ENCODE assay signal across 1 cellular context in the genomic region with DNA sequence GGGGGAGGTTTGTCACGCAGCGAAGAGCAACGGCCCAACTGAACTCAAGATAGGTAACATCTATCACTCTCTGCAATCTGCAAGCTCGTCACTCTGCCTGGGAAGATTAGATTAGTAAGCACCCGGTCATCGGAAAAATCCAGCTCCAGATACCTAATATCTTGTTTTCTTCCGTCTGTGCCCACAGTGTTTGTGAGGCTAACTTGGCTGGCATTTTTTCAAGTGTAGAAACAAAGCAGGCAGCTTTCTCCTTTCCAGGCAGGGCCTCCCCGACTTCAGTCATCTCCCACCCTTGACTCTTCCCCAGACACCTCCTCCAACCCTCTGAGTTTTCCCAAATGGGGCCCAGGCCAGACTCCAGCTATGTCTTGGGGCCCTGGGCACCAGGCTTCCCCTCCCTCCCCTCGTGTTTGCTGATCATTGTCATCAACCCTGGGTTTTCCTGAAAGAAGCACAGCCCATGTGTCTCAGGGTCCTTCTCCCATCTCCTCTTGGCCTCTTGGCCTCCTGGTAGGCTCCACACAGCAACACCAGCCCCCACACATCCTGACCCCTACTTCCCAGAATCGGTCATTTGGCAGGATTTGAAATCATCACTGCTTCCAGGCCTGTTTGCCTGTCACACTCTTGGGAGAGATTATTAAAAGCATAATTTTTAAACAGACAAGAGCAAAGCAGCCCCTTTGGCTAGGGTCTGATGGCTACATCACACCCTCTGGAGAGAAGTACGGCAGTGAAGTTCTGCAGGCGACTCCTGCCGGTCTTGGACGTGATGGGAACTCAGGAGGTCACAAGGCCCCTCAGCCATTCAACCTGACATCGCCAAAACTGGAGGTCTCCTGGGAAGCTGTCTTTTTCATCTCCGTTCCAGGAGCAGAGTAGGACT.
TF ChIP-seq lines count a peak whose summit lies in the region.

No MANE protein-coding gene starts in this region.

TF ChIP-seq in K562, 482 proteins besides CTCF, POLR2A, EP300 and RAD21 (continued from another document and continues in another):
- TF ChIP-seq, protein P1, sequence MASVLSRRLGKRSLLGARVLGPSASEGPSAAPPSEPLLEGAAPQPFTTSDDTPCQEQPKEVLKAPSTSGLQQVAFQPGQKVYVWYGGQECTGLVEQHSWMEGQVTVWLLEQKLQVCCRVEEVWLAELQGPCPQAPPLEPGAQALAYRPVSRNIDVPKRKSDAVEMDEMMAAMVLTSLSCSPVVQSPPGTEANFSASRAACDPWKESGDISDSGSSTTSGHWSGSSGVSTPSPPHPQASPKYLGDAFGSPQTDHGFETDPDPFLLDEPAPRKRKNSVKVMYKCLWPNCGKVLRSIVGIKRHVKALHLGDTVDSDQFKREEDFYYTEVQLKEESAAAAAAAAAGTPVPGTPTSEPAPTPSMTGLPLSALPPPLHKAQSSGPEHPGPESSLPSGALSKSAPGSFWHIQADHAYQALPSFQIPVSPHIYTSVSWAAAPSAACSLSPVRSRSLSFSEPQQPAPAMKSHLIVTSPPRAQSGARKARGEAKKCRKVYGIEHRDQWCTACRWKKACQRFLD (CRISPR knock-in tag; IDR thresholded peaks at IDR 0.05), result no peak; the same call in 1 of the 2 replicates
- no peak for TF ChIP-seq SMC3 (conservative IDR thresholded peaks at IDR 0.05; ENCODE audit: insufficient read depth, low read depth, low read length)
- 0 out of 2 replicates have a peak, but pooled peaks have one; percentile 5 for TF ChIP-seq ZNF324 (CRISPR knock-in tag; IDR thresholded peaks at IDR 0.05)
- TF ChIP-seq MECOM (CRISPR knock-in tag; IDR thresholded peaks at IDR 0.05), result peak; percentile 45; the same call in 1 of the 2 replicates
- TF ChIP-seq PHTF2 (CRISPR knock-in tag; IDR thresholded peaks at IDR 0.05), result no peak
- TF ChIP-seq NCOA6 (IDR thresholded peaks at IDR 0.05), result no peak
- TF ChIP-seq DPF2 (IDR thresholded peaks at IDR 0.05), result peak; percentile 68
- no peak for TF ChIP-seq HCFC1 (IDR thresholded peaks at IDR 0.05; ENCODE audit: low read depth, low read length)
- no peak for TF ChIP-seq STAT5B (CRISPR knock-in tag; IDR thresholded peaks at IDR 0.05)
- TF ChIP-seq, protein P2, sequence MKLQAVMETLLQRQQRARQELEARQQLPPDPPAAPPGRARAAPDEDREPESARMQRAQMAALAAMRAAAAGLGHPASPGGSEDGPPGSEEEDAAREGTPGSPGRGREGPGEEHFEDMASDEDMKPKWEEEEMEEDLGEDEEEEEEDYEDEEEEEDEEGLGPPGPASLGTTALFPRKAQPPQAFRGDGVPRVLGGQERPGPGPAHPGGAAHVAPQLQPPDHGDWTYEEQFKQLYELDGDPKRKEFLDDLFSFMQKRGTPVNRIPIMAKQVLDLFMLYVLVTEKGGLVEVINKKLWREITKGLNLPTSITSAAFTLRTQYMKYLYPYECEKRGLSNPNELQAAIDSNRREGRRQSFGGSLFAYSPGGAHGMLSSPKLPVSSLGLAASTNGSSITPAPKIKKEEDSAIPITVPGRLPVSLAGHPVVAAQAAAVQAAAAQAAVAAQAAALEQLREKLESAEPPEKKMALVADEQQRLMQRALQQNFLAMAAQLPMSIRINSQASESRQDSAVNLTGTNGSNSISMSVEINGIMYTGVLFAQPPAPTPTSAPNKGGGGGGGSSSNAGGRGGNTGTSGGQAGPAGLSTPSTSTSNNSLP (IDR thresholded peaks at IDR 0.05; ENCODE audit: borderline replicate concordance, low read depth, low read length), result no peak
- TF ChIP-seq, protein P3, sequence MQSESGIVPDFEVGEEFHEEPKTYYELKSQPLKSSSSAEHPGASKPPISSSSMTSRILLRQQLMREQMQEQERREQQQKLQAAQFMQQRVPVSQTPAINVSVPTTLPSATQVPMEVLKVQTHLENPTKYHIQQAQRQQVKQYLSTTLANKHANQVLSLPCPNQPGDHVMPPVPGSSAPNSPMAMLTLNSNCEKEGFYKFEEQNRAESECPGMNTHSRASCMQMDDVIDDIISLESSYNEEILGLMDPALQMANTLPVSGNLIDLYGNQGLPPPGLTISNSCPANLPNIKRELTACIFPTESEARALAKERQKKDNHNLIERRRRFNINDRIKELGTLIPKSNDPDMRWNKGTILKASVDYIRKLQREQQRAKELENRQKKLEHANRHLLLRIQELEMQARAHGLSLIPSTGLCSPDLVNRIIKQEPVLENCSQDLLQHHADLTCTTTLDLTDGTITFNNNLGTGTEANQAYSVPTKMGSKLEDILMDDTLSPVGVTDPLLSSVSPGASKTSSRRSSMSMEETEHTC (IDR thresholded peaks at IDR 0.05), result no peak
- TF ChIP-seq, protein P4, sequence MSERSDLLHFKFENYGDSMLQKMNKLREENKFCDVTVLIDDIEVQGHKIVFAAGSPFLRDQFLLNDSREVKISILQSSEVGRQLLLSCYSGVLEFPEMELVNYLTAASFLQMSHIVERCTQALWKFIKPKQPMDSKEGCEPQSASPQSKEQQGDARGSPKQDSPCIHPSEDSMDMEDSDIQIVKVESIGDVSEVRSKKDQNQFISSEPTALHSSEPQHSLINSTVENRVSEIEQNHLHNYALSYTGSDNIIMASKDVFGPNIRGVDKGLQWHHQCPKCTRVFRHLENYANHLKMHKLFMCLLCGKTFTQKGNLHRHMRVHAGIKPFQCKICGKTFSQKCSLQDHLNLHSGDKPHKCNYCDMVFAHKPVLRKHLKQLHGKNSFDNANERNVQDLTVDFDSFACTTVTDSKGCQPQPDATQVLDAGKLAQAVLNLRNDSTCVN (CRISPR knock-in tag; IDR thresholded peaks at IDR 0.05), result no peak
- TF ChIP-seq, protein P5, sequence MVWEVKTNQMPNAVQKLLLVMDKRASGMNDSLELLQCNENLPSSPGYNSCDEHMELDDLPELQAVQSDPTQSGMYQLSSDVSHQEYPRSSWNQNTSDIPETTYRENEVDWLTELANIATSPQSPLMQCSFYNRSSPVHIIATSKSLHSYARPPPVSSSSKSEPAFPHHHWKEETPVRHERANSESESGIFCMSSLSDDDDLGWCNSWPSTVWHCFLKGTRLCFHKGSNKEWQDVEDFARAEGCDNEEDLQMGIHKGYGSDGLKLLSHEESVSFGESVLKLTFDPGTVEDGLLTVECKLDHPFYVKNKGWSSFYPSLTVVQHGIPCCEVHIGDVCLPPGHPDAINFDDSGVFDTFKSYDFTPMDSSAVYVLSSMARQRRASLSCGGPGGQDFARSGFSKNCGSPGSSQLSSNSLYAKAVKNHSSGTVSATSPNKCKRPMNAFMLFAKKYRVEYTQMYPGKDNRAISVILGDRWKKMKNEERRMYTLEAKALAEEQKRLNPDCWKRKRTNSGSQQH (CRISPR knock-in tag; IDR thresholded peaks at IDR 0.05), result no peak
- no peak for TF ChIP-seq NCOA4 (IDR thresholded peaks at IDR 0.05; ENCODE audit: partially characterized antibody)
- TF ChIP-seq, protein P6, sequence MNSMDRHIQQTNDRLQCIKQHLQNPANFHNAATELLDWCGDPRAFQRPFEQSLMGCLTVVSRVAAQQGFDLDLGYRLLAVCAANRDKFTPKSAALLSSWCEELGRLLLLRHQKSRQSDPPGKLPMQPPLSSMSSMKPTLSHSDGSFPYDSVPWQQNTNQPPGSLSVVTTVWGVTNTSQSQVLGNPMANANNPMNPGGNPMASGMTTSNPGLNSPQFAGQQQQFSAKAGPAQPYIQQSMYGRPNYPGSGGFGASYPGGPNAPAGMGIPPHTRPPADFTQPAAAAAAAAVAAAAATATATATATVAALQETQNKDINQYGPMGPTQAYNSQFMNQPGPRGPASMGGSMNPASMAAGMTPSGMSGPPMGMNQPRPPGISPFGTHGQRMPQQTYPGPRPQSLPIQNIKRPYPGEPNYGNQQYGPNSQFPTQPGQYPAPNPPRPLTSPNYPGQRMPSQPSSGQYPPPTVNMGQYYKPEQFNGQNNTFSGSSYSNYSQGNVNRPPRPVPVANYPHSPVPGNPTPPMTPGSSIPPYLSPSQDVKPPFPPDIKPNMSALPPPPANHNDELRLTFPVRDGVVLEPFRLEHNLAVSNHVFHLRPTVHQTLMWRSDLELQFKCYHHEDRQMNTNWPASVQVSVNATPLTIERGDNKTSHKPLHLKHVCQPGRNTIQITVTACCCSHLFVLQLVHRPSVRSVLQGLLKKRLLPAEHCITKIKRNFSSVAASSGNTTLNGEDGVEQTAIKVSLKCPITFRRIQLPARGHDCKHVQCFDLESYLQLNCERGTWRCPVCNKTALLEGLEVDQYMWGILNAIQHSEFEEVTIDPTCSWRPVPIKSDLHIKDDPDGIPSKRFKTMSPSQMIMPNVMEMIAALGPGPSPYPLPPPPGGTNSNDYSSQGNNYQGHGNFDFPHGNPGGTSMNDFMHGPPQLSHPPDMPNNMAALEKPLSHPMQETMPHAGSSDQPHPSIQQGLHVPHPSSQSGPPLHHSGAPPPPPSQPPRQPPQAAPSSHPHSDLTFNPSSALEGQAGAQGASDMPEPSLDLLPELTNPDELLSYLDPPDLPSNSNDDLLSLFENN (IDR thresholded peaks at IDR 0.05; ENCODE audit: low read depth in 2 of 2, low read length in 2 of 2), result no peak
- TF ChIP-seq BRF1 (IDR thresholded peaks at IDR 0.05; ENCODE audit: borderline replicate concordance, extremely low read depth, insufficient read length), result no peak
- TF ChIP-seq, protein P7, sequence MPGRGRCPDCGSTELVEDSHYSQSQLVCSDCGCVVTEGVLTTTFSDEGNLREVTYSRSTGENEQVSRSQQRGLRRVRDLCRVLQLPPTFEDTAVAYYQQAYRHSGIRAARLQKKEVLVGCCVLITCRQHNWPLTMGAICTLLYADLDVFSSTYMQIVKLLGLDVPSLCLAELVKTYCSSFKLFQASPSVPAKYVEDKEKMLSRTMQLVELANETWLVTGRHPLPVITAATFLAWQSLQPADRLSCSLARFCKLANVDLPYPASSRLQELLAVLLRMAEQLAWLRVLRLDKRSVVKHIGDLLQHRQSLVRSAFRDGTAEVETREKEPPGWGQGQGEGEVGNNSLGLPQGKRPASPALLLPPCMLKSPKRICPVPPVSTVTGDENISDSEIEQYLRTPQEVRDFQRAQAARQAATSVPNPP (IDR thresholded peaks at IDR 0.05; ENCODE audit: borderline replicate concordance, insufficient read depth, insufficient read length), result no peak
- peak; percentile 68 for TF ChIP-seq CBFA2T2 (conservative IDR thresholded peaks at IDR 0.05)
- TF ChIP-seq, protein P8, sequence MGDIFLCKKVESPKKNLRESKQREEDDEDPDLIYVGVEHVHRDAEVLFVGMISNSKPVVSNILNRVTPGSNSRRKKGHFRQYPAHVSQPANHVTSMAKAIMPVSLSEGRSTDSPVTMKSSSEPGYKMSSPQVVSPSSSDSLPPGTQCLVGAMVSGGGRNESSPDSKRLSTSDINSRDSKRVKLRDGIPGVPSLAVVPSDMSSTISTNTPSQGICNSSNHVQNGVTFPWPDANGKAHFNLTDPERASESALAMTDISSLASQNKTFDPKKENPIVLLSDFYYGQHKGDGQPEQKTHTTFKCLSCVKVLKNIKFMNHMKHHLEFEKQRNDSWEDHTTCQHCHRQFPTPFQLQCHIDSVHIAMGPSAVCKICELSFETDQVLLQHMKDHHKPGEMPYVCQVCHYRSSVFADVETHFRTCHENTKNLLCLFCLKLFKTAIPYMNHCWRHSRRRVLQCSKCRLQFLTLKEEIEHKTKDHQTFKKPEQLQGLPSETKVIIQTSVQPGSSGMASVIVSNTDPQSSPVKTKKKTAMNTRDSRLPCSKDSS (IDR thresholded peaks at IDR 0.05; ENCODE audit: low read depth, partially characterized antibody), result no peak
- TF ChIP-seq MTA1 (IDR thresholded peaks at IDR 0.05; ENCODE audit: borderline replicate concordance), result peak; percentile 47; the same call in 1 of the 2 replicates
- TF ChIP-seq, protein P9, sequence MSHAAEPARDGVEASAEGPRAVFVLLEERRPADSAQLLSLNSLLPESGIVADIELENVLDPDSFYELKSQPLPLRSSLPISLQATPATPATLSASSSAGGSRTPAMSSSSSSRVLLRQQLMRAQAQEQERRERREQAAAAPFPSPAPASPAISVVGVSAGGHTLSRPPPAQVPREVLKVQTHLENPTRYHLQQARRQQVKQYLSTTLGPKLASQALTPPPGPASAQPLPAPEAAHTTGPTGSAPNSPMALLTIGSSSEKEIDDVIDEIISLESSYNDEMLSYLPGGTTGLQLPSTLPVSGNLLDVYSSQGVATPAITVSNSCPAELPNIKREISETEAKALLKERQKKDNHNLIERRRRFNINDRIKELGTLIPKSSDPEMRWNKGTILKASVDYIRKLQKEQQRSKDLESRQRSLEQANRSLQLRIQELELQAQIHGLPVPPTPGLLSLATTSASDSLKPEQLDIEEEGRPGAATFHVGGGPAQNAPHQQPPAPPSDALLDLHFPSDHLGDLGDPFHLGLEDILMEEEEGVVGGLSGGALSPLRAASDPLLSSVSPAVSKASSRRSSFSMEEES (CRISPR knock-in tag; IDR thresholded peaks at IDR 0.05), result no peak
- no peak for TF ChIP-seq ZNF121 (CRISPR knock-in tag; conservative IDR thresholded peaks at IDR 0.05)
- no peak for TF ChIP-seq ZNF79 (CRISPR knock-in tag; IDR thresholded peaks at IDR 0.05; ENCODE audit: low read depth)
- no peak for TF ChIP-seq SAFB2 (IDR thresholded peaks at IDR 0.05; ENCODE audit: borderline replicate concordance, low read depth, low read length, severe bottlenecking)
- TF ChIP-seq TSC22D4 (tag; IDR thresholded peaks at IDR 0.05), result no peak
- TF ChIP-seq, protein P10, sequence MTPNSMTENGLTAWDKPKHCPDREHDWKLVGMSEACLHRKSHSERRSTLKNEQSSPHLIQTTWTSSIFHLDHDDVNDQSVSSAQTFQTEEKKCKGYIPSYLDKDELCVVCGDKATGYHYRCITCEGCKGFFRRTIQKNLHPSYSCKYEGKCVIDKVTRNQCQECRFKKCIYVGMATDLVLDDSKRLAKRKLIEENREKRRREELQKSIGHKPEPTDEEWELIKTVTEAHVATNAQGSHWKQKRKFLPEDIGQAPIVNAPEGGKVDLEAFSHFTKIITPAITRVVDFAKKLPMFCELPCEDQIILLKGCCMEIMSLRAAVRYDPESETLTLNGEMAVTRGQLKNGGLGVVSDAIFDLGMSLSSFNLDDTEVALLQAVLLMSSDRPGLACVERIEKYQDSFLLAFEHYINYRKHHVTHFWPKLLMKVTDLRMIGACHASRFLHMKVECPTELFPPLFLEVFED (CRISPR knock-in tag; conservative IDR thresholded peaks at IDR 0.05), result no peak
- TF ChIP-seq FOXA3 (CRISPR knock-in tag; conservative IDR thresholded peaks at IDR 0.05 in 1 of 2, IDR thresholded peaks at IDR 0.05 in 1 of 2), result no peak
- no peak for TF ChIP-seq ZFPM2 (CRISPR knock-in tag; IDR thresholded peaks at IDR 0.05)
- no peak for TF ChIP-seq FOXK1 (CRISPR knock-in tag; IDR thresholded peaks at IDR 0.05; ENCODE audit: borderline replicate concordance)
- peak; percentile 23; the same call in 1 of the 2 replicates for TF ChIP-seq ZNF766 (CRISPR knock-in tag; conservative IDR thresholded peaks at IDR 0.05)
- TF ChIP-seq GTF2F1 (IDR thresholded peaks at IDR 0.05; ENCODE audit: low read depth, low read length), result no peak
- no peak for TF ChIP-seq NFIX (CRISPR knock-in tag; IDR thresholded peaks at IDR 0.05; ENCODE audit: low read depth)
- no peak for TF ChIP-seq RAD51 (IDR thresholded peaks at IDR 0.05; ENCODE audit: borderline replicate concordance, low read depth)
- TF ChIP-seq SP2 (IDR thresholded peaks at IDR 0.05; ENCODE audit: extremely low read depth, low read depth, low read length, poor library complexity, severe bottlenecking), result no peak
- TF ChIP-seq ZC3H11A (IDR thresholded peaks at IDR 0.05; ENCODE audit: low read depth, low read length), result no peak
- no peak; the same call in 1 of the 2 replicates for TF ChIP-seq ZNF134 (CRISPR knock-in tag; conservative IDR thresholded peaks at IDR 0.05)
- TF ChIP-seq MXI1 (IDR thresholded peaks at IDR 0.05; ENCODE audit: low read depth, low read length), result no peak
